ENCODE assay signal across 26 cellular contexts in genomic region chr4:21856301-21856700, GRCh38.
"Had no signal": no experiment of that assay in that cellular context is flagged by ENCODE, and none has a peak within 500 bp of the region (broad histone marks: within the 10 kb centered on the region; RNA-seq: fewer than 3 reads in every experiment).

No MANE protein-coding gene starts in this region.

- ATAC-seq: naive thymus-derived CD8-positive, alpha-beta T cell; natural killer cell treated with Interleukin-12 subunit alpha and Interleukin-12 subunit beta and Interleukin-15 and Interleukin-18, amount 100 ng/mL, for 72 hours; pancreas; right lobe of liver; stimulated activated naive B cell treated with anti-CD40 and anti-IgM and Interleukin-4, amounts not matched to agents 10 μg/mL and 1 μg/mL and 100 μg/mL, for 72 hours had no signal

- H3K4me1 ChIP-seq: pancreas, prostate gland, right atrium auricular region, right lobe of liver, spleen, stomach, thyroid gland, tibial nerve, upper lobe of right lung, uterus had no signal

- H3K4me3 ChIP-seq: pancreas, prostate gland, right atrium auricular region, right lobe of liver, skin epidermis, smooth muscle cell, spleen, stomach, thoracic aorta, thyroid gland, tibial nerve, upper lobe of right lung, uterus had no signal

- H3K4me2 ChIP-seq: smooth muscle cell had no signal

- H3K27ac ChIP-seq: pancreas, prostate gland, right atrium auricular region, right lobe of liver, skin epidermis, spleen, stomach, thoracic aorta, thyroid gland, tibial nerve, upper lobe of right lung, uterus had no signal

- H3K9me3 ChIP-seq: pancreas, prostate gland, right atrium auricular region, right lobe of liver, stomach, thoracic aorta, thyroid gland, tibial nerve, upper lobe of right lung, uterus had no signal

- DNase-seq: naive B cell; naive thymus-derived CD8-positive, alpha-beta T cell; nephron progenitor cell; occipital lobe; retina; right lobe of liver; stimulated activated CD4-positive, alpha-beta T cell treated with anti-CD3 and anti-CD28 coated beads, Interleukin-12 subunit alpha, Interleukin-12 subunit beta, amount 100 ng/mL, for 4 hours; stimulated activated CD4-positive, alpha-beta T cell treated with anti-CD3 and anti-CD28 coated beads, Interleukin-1b, Interleukin-23, amount 100 ng/mL, for 48 hours; stimulated activated CD4-positive, alpha-beta T cell treated with anti-CD3 and anti-CD28 coated beads, Interleukin-4, amount 100 ng/mL, for 1 hour; stimulated activated CD4-positive, alpha-beta T cell treated with anti-CD3 and anti-CD28 coated beads, Interleukin-4, amount 100 ng/mL, for 4 hours; stimulated activated CD8-positive, alpha-beta memory T cell treated with anti-CD3 and anti-CD28 coated beads, Interleukin-4, amount 100 ng/mL, for 48 hours; stimulated activated naive B cell treated with anti-CD40 and anti-IgM and Interleukin-4, amounts not matched to agents 10 μg/mL and 1 μg/mL and 100 μg/mL, for 72 hours; stimulated activated naive CD4-positive, alpha-beta T cell treated with Interleukin-2 at 50 U/mL for 16 hours; stomach; thyroid gland; upper lobe of right lung; uterus had no signal

- H3K27me3 ChIP-seq: pancreas, right atrium auricular region, right lobe of liver, spleen, stomach, thyroid gland, tibial nerve, upper lobe of right lung, uterus had no signal

- H3K36me3 ChIP-seq: pancreas, prostate gland, right atrium auricular region, right lobe of liver, spleen, stomach, thoracic aorta, thyroid gland, tibial nerve, upper lobe of right lung, uterus had no signal
